Comparison of ENCODE assay signal across 8 cellular contexts in the genomic region with DNA sequence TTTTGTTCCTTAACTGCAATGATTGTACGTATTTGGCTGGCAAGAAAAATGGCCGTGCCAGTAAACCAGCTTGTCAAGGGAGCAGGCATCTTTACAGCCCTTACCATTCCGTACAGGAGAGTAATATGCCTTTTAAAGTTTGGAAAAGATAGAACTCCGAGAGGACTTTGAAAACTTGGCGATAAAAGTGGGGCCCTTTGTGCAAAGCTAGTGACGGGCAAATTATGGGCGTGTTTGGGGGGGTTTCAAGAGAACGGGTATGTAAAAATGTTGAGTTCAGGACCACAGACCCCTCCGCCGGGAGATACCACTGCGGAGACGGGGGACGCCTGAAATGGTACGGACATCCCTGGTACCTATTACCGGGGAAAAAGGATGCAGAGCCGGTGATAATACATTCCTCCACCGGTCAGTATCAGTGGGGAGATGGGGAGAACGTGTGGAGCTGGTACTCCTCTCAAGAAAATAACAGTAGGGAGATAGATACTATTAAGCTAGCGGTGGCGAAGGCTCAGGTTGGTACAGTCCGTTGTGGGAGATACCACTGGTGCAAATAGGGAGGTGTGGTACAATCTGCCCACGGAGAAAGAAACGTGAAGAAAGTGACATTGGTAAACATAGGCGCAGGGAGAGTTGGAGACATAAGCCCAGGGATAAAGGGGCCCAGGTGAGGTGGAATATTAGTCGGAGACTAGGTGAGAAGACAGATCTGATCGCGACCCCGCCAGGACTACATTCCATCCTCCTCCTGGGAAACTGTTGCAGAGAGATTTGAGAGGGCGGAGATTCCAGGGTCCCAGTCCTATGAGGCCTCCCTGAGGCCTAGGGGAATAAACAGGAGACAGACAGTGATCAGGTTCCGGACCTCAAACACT. TPM values are rescaled to one million over a fixed set of nuclear protein-coding genes. Genes with fewer than 3 reads are reported as not detected.
DNase-seq lines count a peak whose midpoint lies in the region; ATAC-seq and TF ChIP-seq lines count a peak whose summit lies in the region.

No MANE protein-coding gene starts in this region.

- no peaks in the 10 kb centered on the region for H3K36me3 ChIP-seq in CD4-positive, alpha-beta memory T cell (ENCODE audit: insufficient read depth, low read length)
- H3K36me3 ChIP-seq in ascending aorta (no peaks in the 10 kb centered on the region), right atrium auricular region (no peaks in the 10 kb centered on the region), upper lobe of right lung (no peaks in the 10 kb centered on the region)

- peaks cover 4 to 23% (median 13%) of the 10 kb centered on the region in 4 donors for H3K4me1 Mint-ChIP-seq in CD4-positive, alpha-beta memory T cell
- H3K4me1 Mint-ChIP-seq in T-helper 17 cell (peaks cover 8% of the 10 kb centered on the region), progenitor cell of endocrine pancreas (ENCODE audit: low read depth) (peaks cover 3% of the 10 kb centered on the region)

- H3K27ac ChIP-seq in CD4-positive, alpha-beta memory T cell (ENCODE audit: low read depth, low read length): peak overlapping the region; percentile 72
- H3K27ac ChIP-seq in ascending aorta (peak overlapping the region; percentile 82 to 87), right atrium auricular region (peak overlapping the region; percentile 82 to 86), upper lobe of right lung (peak overlapping the region; percentile 97)

- H3K27ac Mint-ChIP-seq in CD4-positive, alpha-beta memory T cell: peak overlapping the region; percentile 90 to 98 (median 95)
- peak overlapping the region; percentile 97 for H3K27ac Mint-ChIP-seq in T-helper 17 cell
- peak overlapping the region; percentile 100 for H3K27ac Mint-ChIP-seq in progenitor cell of endocrine pancreas

- intact Hi-C loops in CD4-positive, alpha-beta memory T cell (cut with micrococcal nuclease): loop anchor here (2.0 kb wide), 1 partner anchor 460 kb away; a partner anchor contains a TSS
- intact Hi-C loops in ascending aorta (cut with DNase I) (loop anchor here (5.0 to 10.0 kb wide), 3 partner anchors 366 to 539 kb away; a partner anchor contains a TSS), upper lobe of right lung (cut with DNase I) (loop anchor here (10.0 kb wide), 1 partner anchor 186 kb away; a partner anchor contains a TSS)

- peak; percentile 81 to 87 (median 86) for DNase-seq in CD4-positive, alpha-beta memory T cell
- DNase-seq in NCI-H1436 treated with DMSO at 0.1 percent for 48 hours (lab: John Stamatoyannopoulos, UW): peak; percentile 42
- peak; percentile 49 to 64 (median 56) for DNase-seq in T-helper 17 cell
- DNase-seq in ascending aorta (ENCODE audit: low spot score in 2 of 2): peak in 1 of 2 donors; percentile 75
- no peak for DNase-seq in right atrium auricular region (ENCODE audit: low spot score)
- DNase-seq in progenitor cell of endocrine pancreas (ENCODE audit: low spot score, unreplicated experiment): peak; percentile 49
- peak; percentile 85 for DNase-seq in upper lobe of right lung

- no peaks in the 10 kb centered on the region for H3K27me3 ChIP-seq in CD4-positive, alpha-beta memory T cell (ENCODE audit: insufficient read depth, low read length)
- H3K27me3 ChIP-seq in ascending aorta (no peaks in the 10 kb centered on the region), right atrium auricular region (no peaks in the 10 kb centered on the region), upper lobe of right lung (no peaks in the 10 kb centered on the region)

- peak overlapping the region; percentile 90 to 96 (median 92) for H3K4me3 Mint-ChIP-seq in CD4-positive, alpha-beta memory T cell
- H3K4me3 Mint-ChIP-seq in T-helper 17 cell (peak overlapping the region; percentile 93), progenitor cell of endocrine pancreas (ENCODE audit: low read depth) (peak overlapping the region; percentile 84)

- H3K4me3 ChIP-seq in CD4-positive, alpha-beta memory T cell (ENCODE audit: low read length in 2 of 2): peak overlapping the region; percentile 84 to 96
- H3K4me3 ChIP-seq in ascending aorta (peak overlapping the region; percentile 55 to 61), right atrium auricular region (peak overlapping the region; percentile 50 to 52), upper lobe of right lung (peak overlapping the region; percentile 56)

- H3K36me3 Mint-ChIP-seq in CD4-positive, alpha-beta memory T cell: no peaks in the 10 kb centered on the region
- H3K36me3 Mint-ChIP-seq in T-helper 17 cell (ENCODE audit: low read depth) (no peaks in the 10 kb centered on the region), progenitor cell of endocrine pancreas (ENCODE audit: insufficient read depth) (peaks cover 2% of the 10 kb centered on the region)

- no peaks in the 10 kb centered on the region for H3K9me3 Mint-ChIP-seq in CD4-positive, alpha-beta memory T cell
- peaks cover 7% of the 10 kb centered on the region for H3K9me3 Mint-ChIP-seq in progenitor cell of endocrine pancreas (ENCODE audit: low read depth)

- CTCF ChIA-PET in CD4-positive, alpha-beta memory T cell (lab: Charles Lee; ENCODE audit: partially characterized antibody): interaction anchor here (0.7 to 1.4 kb wide), 4 partner anchors 62 to 191 kb away, joined by 3 to 5 read pairs (median 4); no protein-coding TSS in a partner anchor

- H3K9me3 ChIP-seq in CD4-positive, alpha-beta memory T cell (ENCODE audit: control insufficient read depth in 1 of 2, low read length in 2 of 2): no peaks in the 10 kb centered on the region
- H3K9me3 ChIP-seq in T-helper 17 cell (ENCODE audit: control insufficient read depth, low read length, poor library complexity, severe bottlenecking) (no peaks in the 10 kb centered on the region), ascending aorta (no peaks in the 10 kb centered on the region), right atrium auricular region (peaks cover 0 to 4% of the 10 kb centered on the region in 2 donors), upper lobe of right lung (no peaks in the 10 kb centered on the region)

- POLR2A ChIA-PET in CD4-positive, alpha-beta memory T cell (lab: Charles Lee; ENCODE audit: partially characterized antibody): interaction anchor here (0.7 to 1.4 kb wide), 7 partner anchors 19 to 937 kb away, joined by 3 to 10 read pairs (median 3); a partner anchor contains a TSS

- TF ChIP-seq CTCF in ascending aorta (IDR thresholded peaks at IDR 0.05): no peak
- TF ChIP-seq CTCF in right atrium auricular region (IDR thresholded peaks at IDR 0.05): no peak
- no peak for TF ChIP-seq CTCF in progenitor cell of endocrine pancreas (IDR thresholded peaks at IDR 0.05; ENCODE audit: unreplicated experiment)
- no peak for TF ChIP-seq CTCF in upper lobe of right lung (IDR thresholded peaks at IDR 0.05)

- H3K27me3 Mint-ChIP-seq in CD4-positive, alpha-beta memory T cell: no peaks in the 10 kb centered on the region
- H3K27me3 Mint-ChIP-seq in T-helper 17 cell: no peaks in the 10 kb centered on the region
- no peaks in the 10 kb centered on the region for H3K27me3 Mint-ChIP-seq in progenitor cell of endocrine pancreas

- ATAC-seq in GM21737 (IDR thresholded peaks at IDR 0.05; ENCODE audit: unreplicated experiment) (peak; percentile 62), T-helper 17 cell (peak; percentile 69), upper lobe of right lung (peak; percentile 89)

- H3K4me1 ChIP-seq in CD4-positive, alpha-beta memory T cell (ENCODE audit: insufficient read depth, low read length): peaks cover 4% of the 10 kb centered on the region
- H3K4me1 ChIP-seq in ascending aorta (peaks cover 0 to 2% of the 10 kb centered on the region in 2 donors), right atrium auricular region (peaks cover 0 to 12% of the 10 kb centered on the region in 2 donors), upper lobe of right lung (no peaks in the 10 kb centered on the region)

RNA-seq across cellular contexts. Expression of a gene that starts 14.5 kb away (rescaled TPM):
- not detected for total RNA-seq in CD4-positive, alpha-beta memory T cell
- not detected for polyA plus RNA-seq in CD4-positive, alpha-beta memory T cell
- total RNA-seq in T-helper 17 cell (not detected), ascending aorta (not detected), right atrium auricular region (not detected), progenitor cell of endocrine pancreas (not detected in 2 replicates), upper lobe of right lung (not detected)

RNA-seq across cellular contexts. Expression of a gene that starts 17.5 kb away (rescaled TPM):
- total RNA-seq in CD4-positive, alpha-beta memory T cell: 10 to 100 TPM; 13.2 to 13.3 TPM
- polyA plus RNA-seq in CD4-positive, alpha-beta memory T cell: 1 to 10 TPM; 2.9 to 7.6 TPM
- total RNA-seq in T-helper 17 cell (1 to 10 TPM; 4.7 to 6.4 TPM), ascending aorta (0.11 TPM), right atrium auricular region (1 to 10 TPM; 2.0 to 2.4 TPM), progenitor cell of endocrine pancreas (11.0 TPM in 2 replicates), upper lobe of right lung (5.0 TPM)

RNA-seq across cellular contexts. Expression of a gene that starts 50.2 kb away (rescaled TPM):
- total RNA-seq in CD4-positive, alpha-beta memory T cell: 1 to 10 TPM; 4.9 to 6.1 TPM
- 1 to 10 TPM; 1.0 to 1.3 TPM for polyA plus RNA-seq in CD4-positive, alpha-beta memory T cell
- total RNA-seq in T-helper 17 cell: 1 to 10 TPM; 1.3 to 2.1 TPM
- total RNA-seq in ascending aorta: 3.3 TPM
- 1 to 10 TPM; 2.7 to 3.9 TPM for total RNA-seq in right atrium auricular region
- total RNA-seq in progenitor cell of endocrine pancreas: 2.7 and 3.0 TPM in 2 replicates
- 3.2 TPM for total RNA-seq in upper lobe of right lung
